In the genomic region with DNA sequence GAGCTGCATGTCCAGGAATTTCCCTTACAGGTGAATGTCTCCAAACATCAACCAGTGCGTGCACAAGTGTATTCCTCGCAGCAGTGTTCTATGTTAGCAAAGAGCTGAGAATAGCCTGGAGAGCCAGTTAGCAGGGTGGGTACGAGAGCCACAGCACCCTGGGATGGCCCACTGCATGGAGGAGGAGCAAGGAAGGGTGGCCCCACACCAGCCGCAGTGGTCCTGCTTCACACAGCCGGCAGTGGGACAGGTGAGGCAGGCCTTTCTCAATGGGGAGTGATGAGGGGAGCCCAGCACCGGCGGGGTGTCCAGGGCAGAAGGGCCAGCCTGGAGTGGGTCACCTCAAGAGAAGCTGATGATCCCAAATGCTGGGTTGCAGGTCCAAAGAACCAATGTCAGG, we compare ENCODE assay signal across 21 cellular contexts.
"Had no signal": no experiment of that assay in that cellular context is flagged by ENCODE, and none has a peak within 500 bp of the region (broad histone marks: within the 10 kb centered on the region; RNA-seq: fewer than 3 reads in every experiment).

No MANE protein-coding gene starts in this region.

- H3K36me3 Mint-ChIP-seq: immature natural killer cell; naive thymus-derived CD8-positive, alpha-beta T cell; stimulated activated memory B cell treated with anti-CD40 and anti-IgM and Interleukin-4, amounts not matched to agents 10 μg/mL and 1 μg/mL and 100 μg/mL, for 72 hours had no signal

- H3K27me3 Mint-ChIP-seq: stimulated activated memory B cell treated with anti-CD40 and anti-IgM and Interleukin-4, amounts not matched to agents 10 μg/mL and 1 μg/mL and 100 μg/mL, for 72 hours; stimulated activated naive CD8-positive, alpha-beta T cell treated with anti-CD3 and anti-CD28 coated beads, Interleukin-15, Interleukin-2, amounts not matched to agents 100 ng/mL and 50 ng/mL, for 24 hours had no signal

- H3K4me1 Mint-ChIP-seq: immature natural killer cell; naive thymus-derived CD8-positive, alpha-beta T cell; stimulated activated memory B cell treated with anti-CD40 and anti-IgM and Interleukin-4, amounts not matched to agents 10 μg/mL and 1 μg/mL and 100 μg/mL, for 72 hours had no signal

- H3K9me3 ChIP-seq: left ventricle myocardium inferior, ovary, tibial artery had no signal

- H3K4me1 ChIP-seq: foreskin keratinocyte, left ventricle myocardium inferior, tibial artery had no signal

- H3K36me3 ChIP-seq: left ventricle myocardium inferior, ovary, tibial artery had no signal

- H3K9me3 Mint-ChIP-seq: endodermal cell; naive thymus-derived CD8-positive, alpha-beta T cell; stimulated activated memory B cell treated with anti-CD40 and anti-IgM and Interleukin-4, amounts not matched to agents 10 μg/mL and 1 μg/mL and 100 μg/mL, for 72 hours; stimulated activated naive CD8-positive, alpha-beta T cell treated with anti-CD3 and anti-CD28 coated beads, Interleukin-15, Interleukin-2, amounts not matched to agents 100 ng/mL and 50 ng/mL, for 24 hours had no signal

- ATAC-seq: foreskin keratinocyte; left cardiac atrium; naive thymus-derived CD8-positive, alpha-beta T cell; right cardiac atrium; stimulated activated memory B cell treated with anti-CD40 and anti-IgM and Interleukin-4, amounts not matched to agents 10 μg/mL and 1 μg/mL and 100 μg/mL, for 72 hours had no signal

- H3K27ac Mint-ChIP-seq: endodermal cell; immature natural killer cell; naive thymus-derived CD8-positive, alpha-beta T cell; progenitor cell of endocrine pancreas; stimulated activated memory B cell treated with anti-CD40 and anti-IgM and Interleukin-4, amounts not matched to agents 10 μg/mL and 1 μg/mL and 100 μg/mL, for 72 hours; stimulated activated naive CD8-positive, alpha-beta T cell treated with anti-CD3 and anti-CD28 coated beads, Interleukin-15, Interleukin-2, amounts not matched to agents 100 ng/mL and 50 ng/mL, for 24 hours had no signal

- H3K4me3 ChIP-seq: coronary artery, left ventricle myocardium inferior, lung, ovary, tibial artery had no signal

- H3K4me3 Mint-ChIP-seq: endodermal cell; immature natural killer cell; naive thymus-derived CD8-positive, alpha-beta T cell; stimulated activated memory B cell treated with anti-CD40 and anti-IgM and Interleukin-4, amounts not matched to agents 10 μg/mL and 1 μg/mL and 100 μg/mL, for 72 hours; stimulated activated naive CD8-positive, alpha-beta T cell treated with anti-CD3 and anti-CD28 coated beads, Interleukin-15, Interleukin-2, amounts not matched to agents 100 ng/mL and 50 ng/mL, for 24 hours had no signal

- H3K27ac ChIP-seq: coronary artery, foreskin keratinocyte, left ventricle myocardium inferior, ovary, tibial artery had no signal

- H3K27me3 ChIP-seq: foreskin keratinocyte, ovary had no signal

- DNase-seq: effector CD4-positive, alpha-beta T cell; endodermal cell; erythroblast; foreskin keratinocyte; immature natural killer cell; kidney; left cardiac atrium; left ventricle myocardium inferior; mesendoderm; naive thymus-derived CD8-positive, alpha-beta T cell; right cardiac atrium; stimulated activated CD4-positive, alpha-beta T cell treated with anti-CD3 and anti-CD28 coated beads, Interleukin-15, amount 100 ng/mL, for 24 hours; stimulated activated CD4-positive, alpha-beta T cell treated with anti-CD3 and anti-CD28 coated beads, Interleukin-1b, Interleukin-23, amount 100 ng/mL, for 48 hours; stimulated activated CD4-positive, alpha-beta T cell treated with anti-CD3 and anti-CD28 coated beads, Interleukin-4, amount 100 ng/mL, for 24 hours had no signal
